22 cellular contexts compared by ENCODE assay signal in genomic region chr14:74501691-74502090, GRCh38. TPM values are rescaled to one million over a fixed set of nuclear protein-coding genes. Genes with fewer than 3 reads are reported as not detected.
DNase-seq lines count a peak whose midpoint lies in the region; ATAC-seq and TF ChIP-seq lines count a peak whose summit lies in the region.
"Had no signal": no experiment of that assay in that cellular context is flagged by ENCODE, and none has a peak within 500 bp of the region (broad histone marks: within the 10 kb centered on the region; RNA-seq: fewer than 3 reads in every experiment).

No MANE protein-coding gene starts in this region.

- peak overlapping the region; percentile 57 for H3K27ac ChIP-seq in neuronal stem cell (replicated peaks; ENCODE audit: low read length)
- H3K27ac ChIP-seq: lower lobe of right lung, parathyroid adenoma, SJSA1 had no signal

- H3K4me1 ChIP-seq in neuronal stem cell (ENCODE audit: control insufficient read depth in 2 of 2, insufficient read depth in 1 of 2, low read depth in 1 of 2, low read length in 2 of 2), result peaks cover 12 to 17% of the 10 kb centered on the region in 2 donors
- H3K4me1 ChIP-seq: BE2C, lower lobe of right lung, parathyroid adenoma, SJSA1 had no signal

- no peak overlapping the region for H2BK5ac ChIP-seq in neuronal stem cell (ENCODE audit: low read length)

- H3K4ac ChIP-seq in neuronal stem cell (ENCODE audit: low read length), result no peak overlapping the region

- H3K36me3 Mint-ChIP-seq in CD14-positive monocyte (peaks cover 0 to 5% of the 10 kb centered on the region in 2 donors), WTC11 (0 out of 2 replicates have a peak, but pooled peaks cover 3% of the 10 kb centered on the region)
- H3K36me3 Mint-ChIP-seq: activated naive CD8-positive, alpha-beta T cell treated with anti-CD3 and anti-CD28 coated beads, Interleukin-2, amount 10 ng/mL, durations not matched to agents 7 days and 5 days; IgD-negative memory B cell; natural killer cell treated with Interleukin-12 subunit alpha and Interleukin-12 subunit beta and Interleukin-15 and Interleukin-18, amount 100 ng/mL, for 72 hours had no signal

- no peak overlapping the region for H4K91ac ChIP-seq in neuronal stem cell (ENCODE audit: low read depth, low read length, poor library complexity)

- peak; percentile 21 for DNase-seq in CD14-positive monocyte (ENCODE audit: low spot score)
- DNase-seq in WTC11 (ENCODE audit: low spot score), result no peak
- no peak for DNase-seq in fibroblast of the aortic adventitia (ENCODE audit: low read depth)
- no peak for DNase-seq in neuronal stem cell (ENCODE audit: low spot score)
- no peak for DNase-seq in cerebellar cortex (ENCODE audit: low spot score)
- DNase-seq in midbrain (lab: John Stamatoyannopoulos, UW), result no peak
- DNase-seq in hypothalamus (lab: John Stamatoyannopoulos, UW), result no peak
- DNase-seq: activated CD4-positive, alpha-beta T cell treated with anti-CD3 and anti-CD28 coated beads for 48 hours; activated effector memory CD4-positive, alpha-beta T cell treated with Interleukin-2 at 50 U/mL for 16 hours; activated naive CD8-positive, alpha-beta T cell treated with anti-CD3 and anti-CD28 coated beads, Interleukin-2, amount 10 ng/mL, durations not matched to agents 7 days and 5 days; activated T-cell treated with anti-CD3 and anti-CD28 coated beads, Interleukin-2, amount 50 U/mL, for 1 hour; effector memory CD8-positive, alpha-beta T cell; stimulated activated naive CD4-positive, alpha-beta T cell; T-helper 9 cell had no signal

- CTCF ChIA-PET in WTC11 (lab: Charles Lee), result interaction anchor here (0.5 to 4.3 kb wide), 33 partner anchors 9 to 935 kb away, joined by 3 to 58 read pairs (median 4); partner anchors contain the start of genes ISCA2, LTBP2 and NPC2

- H3K18ac ChIP-seq in neuronal stem cell (ENCODE audit: low read length), result peak overlapping the region; percentile 34

- peaks cover 8% of the 10 kb centered on the region for H3K4me1 Mint-ChIP-seq in CD14-positive monocyte
- peaks cover 34% of the 10 kb centered on the region for H3K4me1 Mint-ChIP-seq in WTC11

- TF ChIP-seq CTCF in CD14-positive monocyte (IDR thresholded peaks at IDR 0.05) (no peak), WTC11 (IDR thresholded peaks at IDR 0.05) (no peak), fibroblast of the aortic adventitia (IDR thresholded peaks at IDR 0.05; ENCODE audit: insufficient read depth, low read length) (peak; percentile 2)

- ATAC-seq in WTC11 (no peak), GM19351 (IDR thresholded peaks at IDR 0.05; ENCODE audit: unreplicated experiment) (no peak)
- ATAC-seq: effector memory CD8-positive, alpha-beta T cell; natural killer cell treated with Interleukin-12 subunit alpha and Interleukin-12 subunit beta and Interleukin-15 and Interleukin-18, amount 100 ng/mL, for 72 hours had no signal

- H2BK15ac ChIP-seq in neuronal stem cell (ENCODE audit: low read length), result peak overlapping the region; percentile 33

- no peak overlapping the region for H3K4me3 ChIP-seq in fibroblast of the aortic adventitia (ENCODE audit: low read depth, low read length)
- no peak overlapping the region for H3K4me3 ChIP-seq in neuronal stem cell (ENCODE audit: low read length in 2 of 2)
- H3K4me3 ChIP-seq: lower lobe of right lung, SJSA1, skin epidermis had no signal

- no peak overlapping the region for H3K14ac ChIP-seq in neuronal stem cell (ENCODE audit: low read length)

- intact Hi-C loops in CD14-positive monocyte (cut with micrococcal nuclease), result no loop called here

- H3K79me1 ChIP-seq in neuronal stem cell (ENCODE audit: low read depth, low read length), result no peaks in the 10 kb centered on the region

- H2BK120ac ChIP-seq in neuronal stem cell (ENCODE audit: low read depth, low read length), result no peak overlapping the region

- H3K27me3 Mint-ChIP-seq in CD14-positive monocyte (ENCODE audit: low read depth in 3 of 3), result peaks cover 0 to 3% (median 2%) of the 10 kb centered on the region in 3 donors
- no peaks in the 10 kb centered on the region for H3K27me3 Mint-ChIP-seq in WTC11 (ENCODE audit: low read depth)
- H3K27me3 Mint-ChIP-seq: activated naive CD8-positive, alpha-beta T cell treated with anti-CD3 and anti-CD28 coated beads, Interleukin-2, amount 10 ng/mL, durations not matched to agents 7 days and 5 days; effector memory CD8-positive, alpha-beta T cell; natural killer cell treated with Interleukin-12 subunit alpha and Interleukin-12 subunit beta and Interleukin-15 and Interleukin-18, amount 100 ng/mL, for 72 hours had no signal

- H3K9me3 Mint-ChIP-seq in CD14-positive monocyte, result no peaks in the 10 kb centered on the region
- no peaks in the 10 kb centered on the region for H3K9me3 Mint-ChIP-seq in WTC11
- H3K9me3 Mint-ChIP-seq: activated naive CD8-positive, alpha-beta T cell treated with anti-CD3 and anti-CD28 coated beads, Interleukin-2, amount 10 ng/mL, durations not matched to agents 7 days and 5 days; effector memory CD8-positive, alpha-beta T cell; IgD-negative memory B cell; natural killer cell treated with Interleukin-12 subunit alpha and Interleukin-12 subunit beta and Interleukin-15 and Interleukin-18, amount 100 ng/mL, for 72 hours had no signal

- H3K4me2 ChIP-seq in neuronal stem cell (ENCODE audit: insufficient read depth, low read length, poor library complexity, severe bottlenecking), result no peak overlapping the region

- H3K23ac ChIP-seq in neuronal stem cell (ENCODE audit: low read depth, low read length, poor library complexity), result no peak overlapping the region

- POLR2A ChIA-PET in WTC11 (lab: Charles Lee), result interaction anchor here (0.6 to 1.5 kb wide), 2 partner anchors 8 to 108 kb away, joined by 3 to 6 read pairs; partner anchors contain the start of genes ISCA2 and NPC2

- H3K27me3 ChIP-seq in neuronal stem cell (ENCODE audit: control insufficient read depth in 3 of 3, insufficient read depth in 3 of 3, low read depth in 1 of 3, low read length in 3 of 3), result no peaks in the 10 kb centered on the region
- H3K27me3 ChIP-seq: BE2C, SJSA1 had no signal

- no peak overlapping the region for H4K8ac ChIP-seq in neuronal stem cell (ENCODE audit: low read depth, low read length)

- H3K4me3 Mint-ChIP-seq in CD14-positive monocyte, result no peak overlapping the region
- H3K4me3 Mint-ChIP-seq in WTC11, result no peak overlapping the region
- H3K4me3 Mint-ChIP-seq: activated naive CD8-positive, alpha-beta T cell treated with anti-CD3 and anti-CD28 coated beads, Interleukin-2, amount 10 ng/mL, durations not matched to agents 7 days and 5 days; effector memory CD8-positive, alpha-beta T cell; IgD-negative memory B cell; natural killer cell treated with Interleukin-12 subunit alpha and Interleukin-12 subunit beta and Interleukin-15 and Interleukin-18, amount 100 ng/mL, for 72 hours had no signal

- H3K9me3 ChIP-seq in neuronal stem cell (replicated peaks in 1 of 2; ENCODE audit: control insufficient read depth in 2 of 2, insufficient read depth in 1 of 2, low read depth in 1 of 2, low read length in 2 of 2), result no peaks in the 10 kb centered on the region
- H3K9me3 ChIP-seq: BE2C, lower lobe of right lung, SJSA1 had no signal

- H3K9ac ChIP-seq in neuronal stem cell (ENCODE audit: low read depth, low read length, poor library complexity), result no peak overlapping the region
- H3K9ac ChIP-seq: parathyroid adenoma had no signal

- H3K27ac Mint-ChIP-seq in CD14-positive monocyte, result peak overlapping the region in 1 of 7 donors; percentile 63
- peak overlapping the region; percentile 91; the same call in 1 of the 2 replicates for H3K27ac Mint-ChIP-seq in WTC11
- H3K27ac Mint-ChIP-seq: activated naive CD8-positive, alpha-beta T cell treated with anti-CD3 and anti-CD28 coated beads, Interleukin-2, amount 10 ng/mL, durations not matched to agents 7 days and 5 days; natural killer cell treated with Interleukin-12 subunit alpha and Interleukin-12 subunit beta and Interleukin-15 and Interleukin-18, amount 100 ng/mL, for 72 hours had no signal

- no CpG with 5 or more reads among the region's 5 CpGs for WGBS in neuronal stem cell (ENCODE audit: extremely low coverage in 2 of 2, insufficient read length in 2 of 2, insufficient replicate concordance in 1 of 2), 2 donors

- H2AK5ac ChIP-seq in neuronal stem cell (ENCODE audit: low read depth, low read length), result peak overlapping the region; percentile 12

- peak overlapping the region; percentile 79 for H2AFZ ChIP-seq in neuronal stem cell (ENCODE audit: low read length)
- H2AFZ ChIP-seq: parathyroid adenoma had no signal

- H2BK12ac ChIP-seq in neuronal stem cell (ENCODE audit: low read length), result no peak overlapping the region

- peaks cover 2 to 5% of the 10 kb centered on the region in 2 donors for H3K36me3 ChIP-seq in neuronal stem cell (replicated peaks in 1 of 2; ENCODE audit: control insufficient read depth in 2 of 2, insufficient read depth in 2 of 2, low read length in 2 of 2)
- H3K36me3 ChIP-seq: BE2C, lower lobe of right lung had no signal

TF ChIP-seq in WTC11, 78 proteins besides CTCF, POLR2A, EP300 and RAD21 (continues in another document):
- TF ChIP-seq GTF2I (CRISPR knock-in tag; conservative IDR thresholded peaks at IDR 0.05) (no peak), ZNF263 (CRISPR knock-in tag; IDR thresholded peaks at IDR 0.05; ENCODE audit: low read depth) (no peak), MLX (CRISPR knock-in tag; IDR thresholded peaks at IDR 0.05) (no peak)
- TF ChIP-seq, protein P1, sequence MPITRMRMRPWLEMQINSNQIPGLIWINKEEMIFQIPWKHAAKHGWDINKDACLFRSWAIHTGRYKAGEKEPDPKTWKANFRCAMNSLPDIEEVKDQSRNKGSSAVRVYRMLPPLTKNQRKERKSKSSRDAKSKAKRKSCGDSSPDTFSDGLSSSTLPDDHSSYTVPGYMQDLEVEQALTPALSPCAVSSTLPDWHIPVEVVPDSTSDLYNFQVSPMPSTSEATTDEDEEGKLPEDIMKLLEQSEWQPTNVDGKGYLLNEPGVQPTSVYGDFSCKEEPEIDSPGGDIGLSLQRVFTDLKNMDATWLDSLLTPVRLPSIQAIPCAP (CRISPR knock-in tag; IDR thresholded peaks at IDR 0.05), result no peak

RNA-seq across cellular contexts. Expression of gene ISCA2, which starts 8.1 kb away (rescaled TPM):
- polyA plus RNA-seq in CD14-positive monocyte, result 10 to 100 TPM; 55.9 to 61.7 TPM
- total RNA-seq in WTC11 (2021) (49.1 to 50.6 TPM (median 50.1 TPM) in 3 replicates), fibroblast of the aortic adventitia (ENCODE audit: low replicate concordance) (3.1 and 12.9 TPM in 2 replicates)
- polyA plus RNA-seq in neuronal stem cell (2013, experiment 1 of 2), result 60.9 TPM
- 63.2 TPM for polyA plus RNA-seq in neuronal stem cell (2013, experiment 2 of 2)

RNA-seq across cellular contexts. Expression of gene NPC2, which starts 8.6 kb away (rescaled TPM):
- polyA plus RNA-seq in CD14-positive monocyte, result 100 to 1,000 TPM; 675 to 772 TPM
- 139 to 155 TPM (median 150 TPM) in 3 replicates for total RNA-seq in WTC11 (2021)
- 189 and 291 TPM in 2 replicates for total RNA-seq in fibroblast of the aortic adventitia (ENCODE audit: low replicate concordance)
- polyA plus RNA-seq in neuronal stem cell (2013, experiment 1 of 2), result 596 TPM
- 610 TPM for polyA plus RNA-seq in neuronal stem cell (2013, experiment 2 of 2)
